In genomic region chr2:197515277-197515797, GRCh38 we compare ENCODE assay signal across 8 cellular contexts. TPM values are rescaled to one million over a fixed set of nuclear protein-coding genes. Genes with fewer than 3 reads are reported as not detected.
A peak's percentile ranks its signal among the peaks of the same experiment; 100 is the strongest.
DNase-seq lines count a peak whose midpoint lies in the region; ATAC-seq lines count a peak whose summit lies in the region.

No MANE protein-coding gene starts in this region.

- no peaks in the 10 kb centered on the region for H3K27me3 Mint-ChIP-seq in CD8-positive, alpha-beta memory T cell
- no peaks in the 10 kb centered on the region for H3K27me3 Mint-ChIP-seq in activated naive CD8-positive, alpha-beta T cell treated with anti-CD3 and anti-CD28 coated beads, Interleukin-2, amount 10 ng/mL, durations not matched to agents 7 days and 5 days
- no peaks in the 10 kb centered on the region for H3K27me3 Mint-ChIP-seq in stimulated activated memory B cell treated with anti-CD40 and anti-IgM and Interleukin-4, amounts not matched to agents 10 μg/mL and 1 μg/mL and 100 μg/mL, for 72 hours

- H2AFZ ChIP-seq in Karpas-422 (ENCODE audit: low read length), result peak overlapping the region; percentile 57

- peak overlapping the region; percentile 91 for H3K4me3 ChIP-seq in CD8-positive, alpha-beta memory T cell (ENCODE audit: low read length)
- H3K4me3 ChIP-seq in Karpas-422 (ENCODE audit: low read length), result peak overlapping the region; percentile 76
- peak overlapping the region; percentile 95 for H3K4me3 ChIP-seq in iPS-15b (ENCODE audit: low read depth, low read length)

- peak overlapping the region; percentile 94 for H3K27ac ChIP-seq in CD8-positive, alpha-beta memory T cell (ENCODE audit: low read depth, low read length)
- H3K27ac ChIP-seq in Karpas-422 (ENCODE audit: low read length), result peak overlapping the region; percentile 88

- H4K20me1 ChIP-seq in Karpas-422 (ENCODE audit: insufficient read depth, low read depth, low read length), result no peaks in the 10 kb centered on the region

- no peaks in the 10 kb centered on the region for H3K36me3 ChIP-seq in CD8-positive, alpha-beta memory T cell (ENCODE audit: insufficient read depth, low read length)
- H3K36me3 ChIP-seq in Karpas-422 (ENCODE audit: insufficient read depth, low read length) (peaks cover 19% of the 10 kb centered on the region), iPS-15b (ENCODE audit: control insufficient read depth, insufficient read depth, low read length) (no peaks in the 10 kb centered on the region)

- peak overlapping the region; percentile 88 to 99 (median 97) for H3K4me3 Mint-ChIP-seq in CD8-positive, alpha-beta memory T cell
- H3K4me3 Mint-ChIP-seq in activated naive CD8-positive, alpha-beta T cell treated with anti-CD3 and anti-CD28 coated beads, Interleukin-2, amount 10 ng/mL, durations not matched to agents 7 days and 5 days, result peak overlapping the region; percentile 91
- peak overlapping the region; percentile 99 for H3K4me3 Mint-ChIP-seq in stimulated activated memory B cell treated with anti-CD40 and anti-IgM and Interleukin-4, amounts not matched to agents 10 μg/mL and 1 μg/mL and 100 μg/mL, for 72 hours

- ATAC-seq in GM21360 (IDR thresholded peaks at IDR 0.05; ENCODE audit: unreplicated experiment), result peak; percentile 1
- ATAC-seq in activated naive CD8-positive, alpha-beta T cell treated with anti-CD3 and anti-CD28 coated beads, Interleukin-2, amount 10 ng/mL, durations not matched to agents 7 days and 5 days (ENCODE audit: low read depth), result peak; percentile 13
- ATAC-seq in stimulated activated memory B cell treated with anti-CD40 and anti-IgM and Interleukin-4, amounts not matched to agents 10 μg/mL and 1 μg/mL and 100 μg/mL, for 72 hours, result no peak

- peaks cover 0 to 18% (median 1%) of the 10 kb centered on the region in 3 donors for H3K36me3 Mint-ChIP-seq in CD8-positive, alpha-beta memory T cell
- H3K36me3 Mint-ChIP-seq in activated naive CD8-positive, alpha-beta T cell treated with anti-CD3 and anti-CD28 coated beads, Interleukin-2, amount 10 ng/mL, durations not matched to agents 7 days and 5 days, result peaks cover 13% of the 10 kb centered on the region
- H3K36me3 Mint-ChIP-seq in stimulated activated memory B cell treated with anti-CD40 and anti-IgM and Interleukin-4, amounts not matched to agents 10 μg/mL and 1 μg/mL and 100 μg/mL, for 72 hours, result peaks cover 9% of the 10 kb centered on the region

- no peaks in the 10 kb centered on the region for H3K9me2 ChIP-seq in Karpas-422 (replicated peaks; ENCODE audit: insufficient read depth, low read length)

- H3K4me1 Mint-ChIP-seq in CD8-positive, alpha-beta memory T cell, result peaks cover 33 to 49% (median 39%) of the 10 kb centered on the region in 3 donors
- H3K4me1 Mint-ChIP-seq in activated naive CD8-positive, alpha-beta T cell treated with anti-CD3 and anti-CD28 coated beads, Interleukin-2, amount 10 ng/mL, durations not matched to agents 7 days and 5 days, result peaks cover 18% of the 10 kb centered on the region
- peaks cover 24% of the 10 kb centered on the region for H3K4me1 Mint-ChIP-seq in stimulated activated memory B cell treated with anti-CD40 and anti-IgM and Interleukin-4, amounts not matched to agents 10 μg/mL and 1 μg/mL and 100 μg/mL, for 72 hours

- peak overlapping the region; percentile 97 for H3K4me2 ChIP-seq in Karpas-422 (ENCODE audit: low read depth, low read length, poor library complexity, severe bottlenecking)

- CTCF ChIA-PET in CD8-positive, alpha-beta memory T cell (lab: Charles Lee), result interaction anchor here (1.0 to 2.9 kb wide), 4 partner anchors 9 to 190 kb away, joined by 3 to 14 read pairs (median 6); partner anchors contain the start of genes COQ10B, HSPD1, HSPE1 and MARS2

- H3K27me3 ChIP-seq in CD8-positive, alpha-beta memory T cell (ENCODE audit: insufficient read depth, low read length, poor library complexity, severe bottlenecking), result no peaks in the 10 kb centered on the region
- H3K27me3 ChIP-seq in Karpas-422 (ENCODE audit: low read length), result no peaks in the 10 kb centered on the region
- H3K27me3 ChIP-seq in iPS-15b (ENCODE audit: control insufficient read depth, insufficient read depth, low read length), result no peaks in the 10 kb centered on the region

- peaks cover 52% of the 10 kb centered on the region for H3K79me2 ChIP-seq in Karpas-422 (ENCODE audit: low read length)

- peak overlapping the region; percentile 90 to 97 (median 96) for H3K27ac Mint-ChIP-seq in CD8-positive, alpha-beta memory T cell
- peak overlapping the region; percentile 85 for H3K27ac Mint-ChIP-seq in activated naive CD8-positive, alpha-beta T cell treated with anti-CD3 and anti-CD28 coated beads, Interleukin-2, amount 10 ng/mL, durations not matched to agents 7 days and 5 days
- H3K27ac Mint-ChIP-seq in stimulated activated memory B cell treated with anti-CD40 and anti-IgM and Interleukin-4, amounts not matched to agents 10 μg/mL and 1 μg/mL and 100 μg/mL, for 72 hours, result peak overlapping the region; percentile 95

- peak in 1 of 5 donors; percentile 6 for DNase-seq in CD8-positive, alpha-beta memory T cell
- DNase-seq in Karpas-422 (no peak), T-helper 9 cell (no peak), NCI-H774 (lab: John Stamatoyannopoulos, UW) (no peak)
- DNase-seq in activated naive CD8-positive, alpha-beta T cell treated with anti-CD3 and anti-CD28 coated beads, Interleukin-2, amount 10 ng/mL, durations not matched to agents 7 days and 5 days, result no peak

- H3K9ac ChIP-seq in Karpas-422 (ENCODE audit: low read length), result peak overlapping the region; percentile 86
- H3K9ac ChIP-seq in iPS-15b (ENCODE audit: low read depth, low read length), result peak overlapping the region; percentile 87

- POLR2A ChIA-PET in CD8-positive, alpha-beta memory T cell (lab: Charles Lee), result interaction anchor here (0.7 to 5.4 kb wide), 8 partner anchors 14 to 588 kb away, joined by 3 to 101 read pairs (median 9); partner anchors contain the start of genes COQ10B, HSPD1, HSPE1 and MARS2
- POLR2A ChIA-PET in activated naive CD8-positive, alpha-beta T cell treated with anti-CD3 and anti-CD28 coated beads, Interleukin-2, amount 10 ng/mL, durations not matched to agents 7 days and 5 days (lab: Charles Lee), result interaction anchor here (1.0 to 6.7 kb wide), 10 partner anchors 10 to 716 kb away, joined by 4 to 121 read pairs (median 11); partner anchors contain the start of genes COQ10B, GTF3C3, HSPD1 and HSPE1

- H3K9me3 Mint-ChIP-seq in CD8-positive, alpha-beta memory T cell, result no peaks in the 10 kb centered on the region
- H3K9me3 Mint-ChIP-seq in activated naive CD8-positive, alpha-beta T cell treated with anti-CD3 and anti-CD28 coated beads, Interleukin-2, amount 10 ng/mL, durations not matched to agents 7 days and 5 days, result peaks cover under 1% of the 10 kb centered on the region
- H3K9me3 Mint-ChIP-seq in stimulated activated memory B cell treated with anti-CD40 and anti-IgM and Interleukin-4, amounts not matched to agents 10 μg/mL and 1 μg/mL and 100 μg/mL, for 72 hours, result no peaks in the 10 kb centered on the region

- H3K4me1 ChIP-seq in CD8-positive, alpha-beta memory T cell (ENCODE audit: insufficient read depth, low read length), result peaks cover 25% of the 10 kb centered on the region
- H3K4me1 ChIP-seq in Karpas-422 (ENCODE audit: low read length) (peaks cover 28% of the 10 kb centered on the region), iPS-15b (ENCODE audit: control insufficient read depth, insufficient read depth, low read length) (peaks cover 2% of the 10 kb centered on the region)

- no peaks in the 10 kb centered on the region for H3K9me3 ChIP-seq in CD8-positive, alpha-beta memory T cell (ENCODE audit: low read length)
- H3K9me3 ChIP-seq in Karpas-422 (ENCODE audit: low read length) (peaks cover 8% of the 10 kb centered on the region), iPS-15b (ENCODE audit: control insufficient read depth, insufficient read depth, low read length) (no peaks in the 10 kb centered on the region)

RNA-seq across cellular contexts. Expression of gene MOB4, which starts 0.5 kb away (rescaled TPM):
- total RNA-seq in CD8-positive, alpha-beta memory T cell, result 10 to 100 TPM; 21.9 to 26.2 TPM
- polyA plus RNA-seq in CD8-positive, alpha-beta memory T cell, result 26.1 TPM
- total RNA-seq in Karpas-422 (2014; rRNA removed; shearing (Covaris generic); ENCODE audit: low replicate concordance), result 16.1 and 36.9 TPM in 2 replicates
- total RNA-seq in activated naive CD8-positive, alpha-beta T cell treated with anti-CD3 and anti-CD28 coated beads, Interleukin-2, amount 10 ng/mL, durations not matched to agents 7 days and 5 days, result 10 to 100 TPM; 17.2 to 18.1 TPM

RNA-seq across cellular contexts. Expression of gene HSPE1, which starts 15.2 kb away (rescaled TPM):
- 100 to 1,000 TPM; 449 to 476 TPM for total RNA-seq in CD8-positive, alpha-beta memory T cell
- 141 TPM for polyA plus RNA-seq in CD8-positive, alpha-beta memory T cell
- total RNA-seq in Karpas-422 (2014; rRNA removed; shearing (Covaris generic); ENCODE audit: low replicate concordance), result 132 and 192 TPM in 2 replicates
- 10 to 100 TPM; 92.1 to 94.3 TPM for total RNA-seq in activated naive CD8-positive, alpha-beta T cell treated with anti-CD3 and anti-CD28 coated beads, Interleukin-2, amount 10 ng/mL, durations not matched to agents 7 days and 5 days

RNA-seq across cellular contexts. Expression of gene HSPD1, which starts 15.7 kb away (rescaled TPM):
- total RNA-seq in CD8-positive, alpha-beta memory T cell, result 1,000 to 10,000 TPM; 1,152 to 1,183 TPM
- polyA plus RNA-seq in CD8-positive, alpha-beta memory T cell, result 110 TPM
- 241 and 246 TPM in 2 replicates for total RNA-seq in Karpas-422 (2014; rRNA removed; shearing (Covaris generic); ENCODE audit: low replicate concordance)
- 100 to 1,000 TPM; 190 to 195 TPM for total RNA-seq in activated naive CD8-positive, alpha-beta T cell treated with anti-CD3 and anti-CD28 coated beads, Interleukin-2, amount 10 ng/mL, durations not matched to agents 7 days and 5 days
